ENCODE assay signal across 22 cellular contexts in the genomic region with DNA sequence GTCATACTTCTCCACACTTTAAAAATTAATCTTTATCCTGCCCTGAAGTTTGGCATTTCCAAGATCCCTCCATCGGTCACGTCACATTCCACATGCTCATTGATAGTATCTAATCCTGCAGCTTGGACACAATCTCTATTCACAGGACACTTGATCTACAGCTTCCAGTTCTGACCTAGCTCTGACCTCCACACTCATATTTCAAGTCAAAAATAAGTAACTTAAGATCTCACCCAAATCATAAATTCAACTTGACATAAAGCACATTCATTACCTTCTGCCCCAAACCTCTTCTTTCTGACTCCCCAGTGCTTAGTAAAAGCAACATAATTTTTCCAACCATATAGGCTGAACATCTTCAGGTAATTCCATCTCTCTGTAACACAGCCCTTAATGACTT.
DNase-seq lines count a peak whose midpoint lies in the region; ATAC-seq, FAIRE-seq and TF ChIP-seq lines count a peak whose summit lies in the region.
"Had no signal": no experiment of that assay in that cellular context is flagged by ENCODE, and none has a peak within 500 bp of the region (broad histone marks: within the 10 kb centered on the region; RNA-seq: fewer than 3 reads in every experiment).

No MANE protein-coding gene starts in this region.

- intact Hi-C loops in K562 (cut with micrococcal nuclease): no loop called here

- no peaks in the 10 kb centered on the region for H3K9me3 Mint-ChIP-seq in nephron progenitor cell
- peaks cover 0 to 17% (median 3%) of the 10 kb centered on the region in 5 donors for H3K9me3 Mint-ChIP-seq in CD8-positive, alpha-beta memory T cell
- H3K9me3 Mint-ChIP-seq: CD4-positive, alpha-beta T cell; GM23338 had no signal

- H3K9ac ChIP-seq in OCI-LY1 (ENCODE audit: low read length) (no peak overlapping the region), K562 (ENCODE audit: insufficient read depth in 1 of 2, low read depth in 2 of 2, low read length in 2 of 2) (no peak overlapping the region)

- no peak for FAIRE-seq in K562 (lab: Jason Lieb, UNC)
- FAIRE-seq: A549, GM12892, GM18507, H54 had no signal

- H3K4me3 ChIP-seq in HEK293 (ENCODE audit: low read depth, low read length): no peak overlapping the region
- no peak overlapping the region for H3K4me3 ChIP-seq in OCI-LY1 (ENCODE audit: low read depth, low read length, poor library complexity, severe bottlenecking)
- no peak overlapping the region for H3K4me3 ChIP-seq in K562
- no peak overlapping the region for H3K4me3 ChIP-seq in CD8-positive, alpha-beta memory T cell (ENCODE audit: low read length)
- H3K4me3 ChIP-seq: A549, GM23338 had no signal

- peak in 1 of 4 experiments; percentile 8 for DNase-seq in K562 (ENCODE audit: extremely low read depth in 1 of 4, low spot score in 3 of 4)
- no peak for DNase-seq in nephron progenitor cell
- DNase-seq in HUDEP-2 (lab: John Stamatoyannopoulos, UW; ENCODE audit: unreplicated experiment in 76 of 76): no peak
- DNase-seq in CD8-positive, alpha-beta memory T cell: no peak
- no peak for DNase-seq in NCI-H69 (lab: John Stamatoyannopoulos, UW)
- DNase-seq: AML-193; CD4-positive, alpha-beta T cell; DMS79; GDM1; HCEC 1CT; IMR-90 had no signal

- CTCF ChIA-PET in HEK293 (lab: Yijun Ruan, JAX) (no interaction called here), K562 (lab: Yijun Ruan, JAX; ENCODE audit: low intra/inter-chr PET ratio) (no interaction called here)
- CTCF ChIA-PET in CD8-positive, alpha-beta memory T cell (lab: Charles Lee): no interaction called here

- peak overlapping the region; percentile 12 for H2AFZ ChIP-seq in OCI-LY1 (ENCODE audit: low read length)
- H2AFZ ChIP-seq in K562 (ENCODE audit: low read depth, low read length): no peak overlapping the region

- no peaks in the 10 kb centered on the region for H3K9me1 ChIP-seq in K562 (ENCODE audit: control insufficient read depth, insufficient read depth, low read length)

- H3K36me3 ChIP-seq in HEK293 (ENCODE audit: control insufficient read depth in 2 of 2, insufficient read depth in 1 of 2, low read length in 2 of 2): no peaks in the 10 kb centered on the region
- no peaks in the 10 kb centered on the region for H3K36me3 ChIP-seq in OCI-LY1 (ENCODE audit: insufficient read depth, low read length)
- H3K36me3 ChIP-seq in K562 (ENCODE audit: control insufficient read depth, insufficient read depth, low read length): no peaks in the 10 kb centered on the region
- no peaks in the 10 kb centered on the region for H3K36me3 ChIP-seq in CD8-positive, alpha-beta memory T cell (ENCODE audit: insufficient read depth, low read length)

- H3K27me3 Mint-ChIP-seq in nephron progenitor cell (ENCODE audit: low read depth, poor library complexity): no peaks in the 10 kb centered on the region
- H3K27me3 Mint-ChIP-seq in CD8-positive, alpha-beta memory T cell: no peaks in the 10 kb centered on the region
- H3K27me3 Mint-ChIP-seq: CD4-positive, alpha-beta T cell had no signal

- ATAC-seq in K562 (no peak), GM18909 (IDR thresholded peaks at IDR 0.05; ENCODE audit: poor library complexity, unreplicated experiment) (no peak)
- ATAC-seq: GM23338 had no signal

- POLR2A ChIA-PET in HEK293 (lab: Yijun Ruan, JAX) (no interaction called here), K562 (lab: Yijun Ruan, JAX) (no interaction called here)
- POLR2A ChIA-PET in CD8-positive, alpha-beta memory T cell (lab: Charles Lee): no interaction called here

- H3K4me3 Mint-ChIP-seq in nephron progenitor cell: peak overlapping the region; percentile 0
- H3K4me3 Mint-ChIP-seq in CD8-positive, alpha-beta memory T cell: no peak overlapping the region
- H3K4me3 Mint-ChIP-seq: CD4-positive, alpha-beta T cell; GM23338 had no signal

- no peak overlapping the region for H3K27ac ChIP-seq in HEK293 (ENCODE audit: extremely low read depth, low read depth, low read length)
- no peak overlapping the region for H3K27ac ChIP-seq in OCI-LY1 (ENCODE audit: low read depth, low read length, poor library complexity, severe bottlenecking)
- no peak overlapping the region for H3K27ac ChIP-seq in K562 (ENCODE audit: extremely low read depth, low read depth, low read length)
- no peak overlapping the region for H3K27ac ChIP-seq in CD8-positive, alpha-beta memory T cell (ENCODE audit: low read depth, low read length)
- H3K27ac ChIP-seq: 22Rv1, C4-2B, HL-60 had no signal

- no peaks in the 10 kb centered on the region for H3K9me2 ChIP-seq in OCI-LY1 (ENCODE audit: low read depth, low read length)

- no peak for TF ChIP-seq POLR2A in K562 (conservative IDR thresholded peaks at IDR 0.05)

- no peaks in the 10 kb centered on the region for H3F3A ChIP-seq in OCI-LY1 (ENCODE audit: insufficient read depth, low read length)

- TF ChIP-seq RAD21 in K562 (CRISPR knock-in tag; conservative IDR thresholded peaks at IDR 0.05 in 1 of 2, IDR thresholded peaks at IDR 0.05 in 1 of 2): no peak

- H3K4me1 Mint-ChIP-seq in nephron progenitor cell: peaks cover 67% of the 10 kb centered on the region
- no peaks in the 10 kb centered on the region for H3K4me1 Mint-ChIP-seq in CD8-positive, alpha-beta memory T cell

- BruUV-seq in K562 (replicated peaks; lab: Mats Ljungman, UMichigan): no TSS peak

- TF ChIP-seq CTCF in HEK293 (tag by site-specific recombination; IDR thresholded peaks at IDR 0.05) (no peak), OCI-LY1 (IDR thresholded peaks at IDR 0.05; ENCODE audit: low read length) (no peak), K562 (IDR thresholded peaks at IDR 0.05 in 2 of 3, conservative IDR thresholded peaks at IDR 0.05 in 1 of 3; ENCODE audit: insufficient read depth in 2 of 3, low read depth in 1 of 3, low read length in 3 of 3) (no peak), nephron progenitor cell (IDR thresholded peaks at IDR 0.05) (no peak)

- no peak overlapping the region for H3K4me2 ChIP-seq in OCI-LY1 (ENCODE audit: low read length)
- no peak overlapping the region for H3K4me2 ChIP-seq in K562 (ENCODE audit: insufficient read depth, low read length)
- H3K4me2 ChIP-seq: GM23338 had no signal

- in situ Hi-C loops in K562 (cut with MboI): no loop called here

- no peaks in the 10 kb centered on the region for H3K79me2 ChIP-seq in OCI-LY1 (ENCODE audit: insufficient read depth, low read length)
- no peaks in the 10 kb centered on the region for H3K79me2 ChIP-seq in K562 (ENCODE audit: control insufficient read depth, insufficient read depth, low read length)

- H3K9me3 ChIP-seq in HEK293 (ENCODE audit: control insufficient read depth, insufficient read depth, low read depth, low read length): no peaks in the 10 kb centered on the region
- no peaks in the 10 kb centered on the region for H3K9me3 ChIP-seq in OCI-LY1 (ENCODE audit: low read length)
- no peaks in the 10 kb centered on the region for H3K9me3 ChIP-seq in K562 (replicated peaks; ENCODE audit: control insufficient read depth, insufficient read depth, low read depth, low read length)
- no peaks in the 10 kb centered on the region for H3K9me3 ChIP-seq in CD8-positive, alpha-beta memory T cell (ENCODE audit: low read length)
- H3K9me3 ChIP-seq: A549 had no signal

- H4K20me1 ChIP-seq in OCI-LY1 (ENCODE audit: insufficient read depth, low read length) (no peaks in the 10 kb centered on the region), K562 (replicated peaks; ENCODE audit: control insufficient read depth, insufficient read depth, low read length) (no peaks in the 10 kb centered on the region)

- H3K36me3 Mint-ChIP-seq in nephron progenitor cell (ENCODE audit: low read depth): no peaks in the 10 kb centered on the region
- no peaks in the 10 kb centered on the region for H3K36me3 Mint-ChIP-seq in CD8-positive, alpha-beta memory T cell

- H3K27me3 ChIP-seq in OCI-LY1 (ENCODE audit: insufficient read depth, low read length) (no peaks in the 10 kb centered on the region), K562 (ENCODE audit: control insufficient read depth in 2 of 2, insufficient read depth in 2 of 2, low read length in 2 of 2) (no peaks in the 10 kb centered on the region)
- no peaks in the 10 kb centered on the region for H3K27me3 ChIP-seq in CD8-positive, alpha-beta memory T cell (ENCODE audit: insufficient read depth, low read length, poor library complexity, severe bottlenecking)

- H3K27ac Mint-ChIP-seq in nephron progenitor cell: peak overlapping the region; percentile 79
- no peak overlapping the region for H3K27ac Mint-ChIP-seq in CD8-positive, alpha-beta memory T cell
- H3K27ac Mint-ChIP-seq: CD4-positive, alpha-beta T cell; GM23338 had no signal

- TF ChIP-seq EP300 in K562 (IDR thresholded peaks at IDR 0.05; ENCODE audit: low read length): no peak

- 0% methylated on average over 1 of the region's 2 CpGs for WGBS in K562 (ENCODE audit: insufficient coverage, low coverage, missing lambda C conversion rate)

- H3K4me1 ChIP-seq in HEK293 (ENCODE audit: control insufficient read depth, insufficient read depth, low read length) (no peaks in the 10 kb centered on the region), OCI-LY1 (ENCODE audit: insufficient read depth, low read length, severe bottlenecking) (peaks cover 47% of the 10 kb centered on the region), K562 (replicated peaks in 1 of 2; ENCODE audit: control insufficient read depth in 2 of 2, insufficient read depth in 2 of 2, low read length in 2 of 2) (no peaks in the 10 kb centered on the region; a peak in 1 of 5 replicates)
- no peaks in the 10 kb centered on the region for H3K4me1 ChIP-seq in CD8-positive, alpha-beta memory T cell (ENCODE audit: insufficient read depth, low read length)

TF ChIP-seq in HEK293, 187 proteins besides CTCF, POLR2A, EP300 and RAD21 (continues in another document):
- TF ChIP-seq TRIM28 (IDR thresholded peaks at IDR 0.05; ENCODE audit: borderline replicate concordance, low read length): peak; percentile 61; the same call in 1 of the 2 replicates

TF ChIP-seq in K562, 482 proteins besides CTCF, POLR2A, EP300 and RAD21 (continues in another document):
- TF ChIP-seq, protein P1, sequence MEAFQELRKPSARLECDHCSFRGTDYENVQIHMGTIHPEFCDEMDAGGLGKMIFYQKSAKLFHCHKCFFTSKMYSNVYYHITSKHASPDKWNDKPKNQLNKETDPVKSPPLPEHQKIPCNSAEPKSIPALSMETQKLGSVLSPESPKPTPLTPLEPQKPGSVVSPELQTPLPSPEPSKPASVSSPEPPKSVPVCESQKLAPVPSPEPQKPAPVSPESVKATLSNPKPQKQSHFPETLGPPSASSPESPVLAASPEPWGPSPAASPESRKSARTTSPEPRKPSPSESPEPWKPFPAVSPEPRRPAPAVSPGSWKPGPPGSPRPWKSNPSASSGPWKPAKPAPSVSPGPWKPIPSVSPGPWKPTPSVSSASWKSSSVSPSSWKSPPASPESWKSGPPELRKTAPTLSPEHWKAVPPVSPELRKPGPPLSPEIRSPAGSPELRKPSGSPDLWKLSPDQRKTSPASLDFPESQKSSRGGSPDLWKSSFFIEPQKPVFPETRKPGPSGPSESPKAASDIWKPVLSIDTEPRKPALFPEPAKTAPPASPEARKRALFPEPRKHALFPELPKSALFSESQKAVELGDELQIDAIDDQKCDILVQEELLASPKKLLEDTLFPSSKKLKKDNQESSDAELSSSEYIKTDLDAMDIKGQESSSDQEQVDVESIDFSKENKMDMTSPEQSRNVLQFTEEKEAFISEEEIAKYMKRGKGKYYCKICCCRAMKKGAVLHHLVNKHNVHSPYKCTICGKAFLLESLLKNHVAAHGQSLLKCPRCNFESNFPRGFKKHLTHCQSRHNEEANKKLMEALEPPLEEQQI (IDR thresholded peaks at IDR 0.05): no peak
- TF ChIP-seq BRCA1 (IDR thresholded peaks at IDR 0.05) (0 out of 2 replicates have a peak, but pooled peaks have one; percentile 18), BRCA1 (CRISPR knock-in tag; IDR thresholded peaks at IDR 0.05) (no peak)
